ENCODE assay signal across 1 cellular context in the genomic region with DNA sequence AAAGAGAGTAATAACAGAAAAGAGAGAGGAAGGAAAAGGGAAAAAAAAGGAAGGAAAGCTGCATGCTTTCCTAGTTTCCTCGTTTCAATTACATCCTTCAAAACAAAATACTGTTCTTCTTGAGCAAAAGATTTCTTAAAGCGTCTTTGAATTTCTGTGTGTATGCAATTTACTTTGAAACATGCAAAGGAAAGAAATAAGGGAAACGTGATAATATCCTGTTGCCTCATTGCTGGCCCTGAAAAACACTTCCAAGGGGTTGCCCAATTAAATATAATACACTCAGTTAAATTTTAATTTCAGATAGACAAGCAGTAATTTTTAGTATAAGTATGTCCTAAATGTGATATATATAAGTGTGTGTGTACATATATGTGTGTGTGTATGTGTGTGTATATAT.
TF ChIP-seq lines count a peak whose summit lies in the region.

No MANE protein-coding gene starts in this region.

TF ChIP-seq in IMR-90, 13 proteins besides CTCF, POLR2A, EP300 and RAD21 (continued from another document):
- TF ChIP-seq, protein P1, sequence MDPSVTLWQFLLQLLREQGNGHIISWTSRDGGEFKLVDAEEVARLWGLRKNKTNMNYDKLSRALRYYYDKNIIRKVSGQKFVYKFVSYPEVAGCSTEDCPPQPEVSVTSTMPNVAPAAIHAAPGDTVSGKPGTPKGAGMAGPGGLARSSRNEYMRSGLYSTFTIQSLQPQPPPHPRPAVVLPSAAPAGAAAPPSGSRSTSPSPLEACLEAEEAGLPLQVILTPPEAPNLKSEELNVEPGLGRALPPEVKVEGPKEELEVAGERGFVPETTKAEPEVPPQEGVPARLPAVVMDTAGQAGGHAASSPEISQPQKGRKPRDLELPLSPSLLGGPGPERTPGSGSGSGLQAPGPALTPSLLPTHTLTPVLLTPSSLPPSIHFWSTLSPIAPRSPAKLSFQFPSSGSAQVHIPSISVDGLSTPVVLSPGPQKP (IDR thresholded peaks at IDR 0.05; ENCODE audit: borderline replicate concordance, low read depth, low read length), result no peak
- TF ChIP-seq CEBPB (IDR thresholded peaks at IDR 0.05; ENCODE audit: low read depth, low read length) (peak; percentile 25; the same call in 1 of the 2 replicates), MAZ (IDR thresholded peaks at IDR 0.05; ENCODE audit: borderline replicate concordance, low read depth, low read length) (no peak), NFE2L2 (IDR thresholded peaks at IDR 0.05; ENCODE audit: low read depth, low read length) (no peak), CHD1 (IDR thresholded peaks at IDR 0.05; ENCODE audit: low read depth, low read length) (no peak)
